Comparison of ENCODE assay signal across 1 cellular context in genomic region chr16:65641693-65642289, GRCh38.
TF ChIP-seq lines count a peak whose summit lies in the region.

No MANE protein-coding gene starts in this region.

TF ChIP-seq in HepG2, 621 proteins besides CTCF, POLR2A, EP300 and RAD21 (continued from another document and continues in another):
- TF ChIP-seq NR2F6 (IDR thresholded peaks at IDR 0.05) (0 out of 2 replicates have a peak, but pooled peaks have one; percentile 44), NR2F6 (CRISPR knock-in tag; IDR thresholded peaks at IDR 0.05) (peak; percentile 48; the same call in 1 of the 2 replicates), ZNF614 (CRISPR knock-in tag; IDR thresholded peaks at IDR 0.05; ENCODE audit: borderline replicate concordance) (no peak), ARID3A (IDR thresholded peaks at IDR 0.05; ENCODE audit: low read depth, low read length) (peak; percentile 69), CREM (IDR thresholded peaks at IDR 0.05) (peak; percentile 69), CREM (CRISPR knock-in tag; IDR thresholded peaks at IDR 0.05) (no peak), ZNF652 (CRISPR knock-in tag; IDR thresholded peaks at IDR 0.05; ENCODE audit: borderline replicate concordance, low read depth) (no peak), ZNF263 (CRISPR knock-in tag; IDR thresholded peaks at IDR 0.05) (peak; percentile 53; the same call in 1 of the 2 replicates), PHF20 (CRISPR knock-in tag; IDR thresholded peaks at IDR 0.05) (no peak), SOX6 (IDR thresholded peaks at IDR 0.05) (no peak), SOX6 (CRISPR knock-in tag; IDR thresholded peaks at IDR 0.05) (peak; percentile 96), SSRP1 (CRISPR knock-in tag; IDR thresholded peaks at IDR 0.05) (no peak), NFKB2 (CRISPR knock-in tag; IDR thresholded peaks at IDR 0.05; ENCODE audit: borderline replicate concordance) (no peak), FOXO1 (CRISPR knock-in tag; IDR thresholded peaks at IDR 0.05) (peak; percentile 30; the same call in 1 of the 2 replicates), GFI1 (CRISPR knock-in tag; IDR thresholded peaks at IDR 0.05; ENCODE audit: borderline replicate concordance) (no peak), NR2F2 (IDR thresholded peaks at IDR 0.05; ENCODE audit: borderline replicate concordance, low read depth) (peak; percentile 58), XBP1 (CRISPR knock-in tag; IDR thresholded peaks at IDR 0.05) (no peak), NFIC (IDR thresholded peaks at IDR 0.05; ENCODE audit: low read length) (peak; percentile 76; the same call in 1 of the 2 replicates), SOX13 (IDR thresholded peaks at IDR 0.05) (peak; percentile 90), SOX13 (CRISPR knock-in tag; conservative IDR thresholded peaks at IDR 0.05 in 1 of 2, IDR thresholded peaks at IDR 0.05 in 1 of 2) (peak in 1 of 2 experiments; percentile 97; a peak in 2 of 4 replicates), ZNF256 (CRISPR knock-in tag; conservative IDR thresholded peaks at IDR 0.05) (no peak), MXI1 (IDR thresholded peaks at IDR 0.05; ENCODE audit: borderline replicate concordance, low read depth, low read length) (no peak), ZFAT (CRISPR knock-in tag; conservative IDR thresholded peaks at IDR 0.05) (no peak), HOMEZ (CRISPR knock-in tag; IDR thresholded peaks at IDR 0.05; ENCODE audit: low read depth) (peak; percentile 37; the same call in 1 of the 2 replicates), ZNF597 (CRISPR knock-in tag; IDR thresholded peaks at IDR 0.05) (no peak), RXRB (CRISPR knock-in tag; IDR thresholded peaks at IDR 0.05; ENCODE audit: borderline replicate concordance) (peak; percentile 70; the same call in 1 of the 2 replicates), ARID4A (CRISPR knock-in tag; IDR thresholded peaks at IDR 0.05; ENCODE audit: borderline replicate concordance) (no peak), JDP2 (CRISPR knock-in tag; IDR thresholded peaks at IDR 0.05; ENCODE audit: borderline replicate concordance) (no peak), KLF15 (CRISPR knock-in tag; IDR thresholded peaks at IDR 0.05; ENCODE audit: borderline replicate concordance) (no peak), NR2C2 (CRISPR knock-in tag; IDR thresholded peaks at IDR 0.05; ENCODE audit: borderline replicate concordance) (no peak), KDM2A (CRISPR knock-in tag; IDR thresholded peaks at IDR 0.05; ENCODE audit: borderline replicate concordance, low read depth) (no peak), ATRX (CRISPR knock-in tag; IDR thresholded peaks at IDR 0.05; ENCODE audit: borderline replicate concordance) (no peak), ZFX (CRISPR knock-in tag; IDR thresholded peaks at IDR 0.05; ENCODE audit: low read depth) (no peak), ETV6 (CRISPR knock-in tag; conservative IDR thresholded peaks at IDR 0.05) (no peak), NCOR1 (IDR thresholded peaks at IDR 0.05; ENCODE audit: borderline replicate concordance, low read length) (peak; percentile 72; the same call in 1 of the 2 replicates), ZFP91 (CRISPR knock-in tag; IDR thresholded peaks at IDR 0.05; ENCODE audit: borderline replicate concordance) (no peak), ELF1 (CRISPR knock-in tag; IDR thresholded peaks at IDR 0.05) (no peak), SALL1 (CRISPR knock-in tag; IDR thresholded peaks at IDR 0.05) (peak; percentile 38; the same call in 1 of the 2 replicates), JUNB (CRISPR knock-in tag; IDR thresholded peaks at IDR 0.05; ENCODE audit: borderline replicate concordance) (no peak), STAT6 (CRISPR knock-in tag; IDR thresholded peaks at IDR 0.05; ENCODE audit: borderline replicate concordance) (no peak), PAF1 (CRISPR knock-in tag; IDR thresholded peaks at IDR 0.05) (no peak), ZSCAN29 (CRISPR knock-in tag; conservative IDR thresholded peaks at IDR 0.05) (no peak), FOXP1 (IDR thresholded peaks at IDR 0.05) (peak; percentile 31; the same call in 1 of the 2 replicates), FOXP1 (CRISPR knock-in tag; IDR thresholded peaks at IDR 0.05) (peak; percentile 90), HHEX (CRISPR knock-in tag; IDR thresholded peaks at IDR 0.05) (no peak), ZNF512 (CRISPR knock-in tag; IDR thresholded peaks at IDR 0.05) (no peak), RARG (CRISPR knock-in tag; IDR thresholded peaks at IDR 0.05; ENCODE audit: low read depth) (no peak), IKZF4 (CRISPR knock-in tag; IDR thresholded peaks at IDR 0.05; ENCODE audit: borderline replicate concordance, low read depth, not compliant biosample characterization) (no peak), ZNF784 (CRISPR knock-in tag; IDR thresholded peaks at IDR 0.05; ENCODE audit: borderline replicate concordance) (no peak), RELA (CRISPR knock-in tag; IDR thresholded peaks at IDR 0.05) (no peak), SMAD1 (CRISPR knock-in tag; IDR thresholded peaks at IDR 0.05; ENCODE audit: borderline replicate concordance, low read depth) (no peak), SKI (IDR thresholded peaks at IDR 0.05; ENCODE audit: partially characterized antibody) (no peak), ZNF780A (CRISPR knock-in tag; IDR thresholded peaks at IDR 0.05) (no peak)
